28 cellular contexts compared by ENCODE assay signal in the genomic region with DNA sequence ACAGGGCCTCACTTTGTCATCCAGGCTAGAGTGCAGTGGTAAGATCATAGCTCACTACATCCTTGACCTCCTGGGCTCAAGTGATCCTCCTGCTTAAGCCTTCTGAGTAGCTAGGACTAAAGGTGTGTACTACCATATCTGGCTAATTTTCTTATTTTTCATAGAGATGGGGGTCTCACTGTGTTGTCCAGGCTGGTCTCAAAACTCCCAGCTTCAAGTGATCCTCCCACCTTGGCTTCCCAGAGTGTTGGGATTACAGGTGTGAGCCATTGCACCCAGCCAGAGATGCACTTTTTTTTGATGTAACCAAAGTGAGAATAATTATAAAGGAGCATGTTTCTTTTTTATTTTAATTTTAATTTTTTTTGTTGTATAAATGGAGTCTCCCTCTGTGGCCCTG.
"Had no signal": no experiment of that assay in that cellular context is flagged by ENCODE, and none has a peak within 500 bp of the region (broad histone marks: within the 10 kb centered on the region; RNA-seq: fewer than 3 reads in every experiment).

No MANE protein-coding gene starts in this region.

- FAIRE-seq: endometrium, islet of Langerhans had no signal

- H3K36me3 ChIP-seq: breast epithelium, gastrocnemius medialis, lower lobe of right lung, neural progenitor cell had no signal

- H3K4me2 ChIP-seq: neural progenitor cell had no signal

- ATAC-seq: gastrocnemius medialis; left lung; lower lobe of right lung; natural killer cell; right cardiac atrium; stimulated activated naive CD8-positive, alpha-beta T cell treated with anti-CD3 and anti-CD28 coated beads, Interleukin-15, Interleukin-2, amounts not matched to agents 100 U/mL and 50 U/mL, for 24 hours had no signal

- H3K9ac ChIP-seq: neural progenitor cell had no signal

- DNase-seq: activated CD4-positive, alpha-beta memory T cell treated with anti-CD3 and anti-CD28 coated beads, Interleukin-2, amount 10 ng/mL, durations not matched to agents 7 days and 5 days; activated CD4-positive, alpha-beta T cell treated with anti-CD3 and anti-CD28 coated beads for 1 hour; activated CD4-positive, alpha-beta T cell treated with anti-CD3 and anti-CD28 coated beads, Interleukin-2, amount 10 ng/mL, durations not matched to agents 7 days and 5 days; activated CD8-positive, alpha-beta memory T cell treated with anti-CD3 and anti-CD28 coated beads, Interleukin-2, amount 50 U/mL, for 48 hours; activated gamma-delta T cell; activated naive CD4-positive, alpha-beta T cell treated with anti-CD3 and anti-CD28 coated beads, Interleukin-2, amount 50 U/mL, for 16 hours; activated T-cell treated with anti-CD3 and anti-CD28 coated beads, Interleukin-2, amount 50 U/mL, for 24 hours; amniotic stem cell; central memory CD4-positive, alpha-beta T cell; dermis blood vessel endothelial cell; effector CD4-positive, alpha-beta T cell; gastrocnemius medialis; glutamatergic neuron; left lung; lower lobe of right lung; mesenchymal stem cell; natural killer cell; occipital lobe; right cardiac atrium; stimulated activated CD4-positive, alpha-beta T cell treated with anti-CD3 and anti-CD28 coated beads, Interleukin-4, amount 100 ng/mL, for 1 hour; stimulated activated naive CD8-positive, alpha-beta T cell treated with anti-CD3 and anti-CD28 coated beads, Interleukin-15, Interleukin-2, amounts not matched to agents 100 U/mL and 50 U/mL, for 24 hours; T-helper 2 cell; testis had no signal

- H2AFZ ChIP-seq: neural progenitor cell had no signal

- H3K9me3 ChIP-seq: breast epithelium, gastrocnemius medialis, left lung, lower lobe of right lung, testis had no signal

- H3K4me3 ChIP-seq: breast epithelium, gastrocnemius medialis, left lung, lower lobe of right lung, neural progenitor cell, testis had no signal

- H3K27ac ChIP-seq: breast epithelium, epithelial cell of prostate, left lung, lower lobe of right lung, neural progenitor cell, testis had no signal

- H3K27me3 ChIP-seq: breast epithelium, gastrocnemius medialis, left lung, neural progenitor cell, testis had no signal

- H3K4me1 ChIP-seq: breast epithelium had no signal
